ENCODE assay signal across 1 cellular context in genomic region chr12:85550924-85551323, GRCh38.
TF ChIP-seq lines count a peak whose summit lies in the region.

No MANE protein-coding gene starts in this region.

TF ChIP-seq in H1, 55 proteins besides CTCF, POLR2A, EP300 and RAD21 (continued from another document):
- TF ChIP-seq E2F6 (IDR thresholded peaks at IDR 0.05) (peak; percentile 49), FOSL1 (IDR thresholded peaks at IDR 0.05; ENCODE audit: insufficient read depth, low read depth, low read length) (no peak), SUZ12 (IDR thresholded peaks at IDR 0.05; ENCODE audit: low read length) (no peak), SIX5 (IDR thresholded peaks at IDR 0.05; ENCODE audit: low read depth, low read length) (no peak), ATF3 (IDR thresholded peaks at IDR 0.05; ENCODE audit: insufficient read depth, low read depth, low read length) (no peak), KDM1A (IDR thresholded peaks at IDR 0.05; ENCODE audit: borderline replicate concordance, low read length) (no peak), ASH2L (IDR thresholded peaks at IDR 0.05; ENCODE audit: low read length) (no peak), CHD1 (IDR thresholded peaks at IDR 0.05; ENCODE audit: low read depth, low read length) (no peak), TAF7 (optimal IDR thresholded peaks at IDR 0.05; ENCODE audit: borderline replicate concordance, low read depth, low read length) (no peak)
- TF ChIP-seq, protein P1, sequence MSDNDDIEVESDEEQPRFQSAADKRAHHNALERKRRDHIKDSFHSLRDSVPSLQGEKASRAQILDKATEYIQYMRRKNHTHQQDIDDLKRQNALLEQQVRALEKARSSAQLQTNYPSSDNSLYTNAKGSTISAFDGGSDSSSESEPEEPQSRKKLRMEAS (IDR thresholded peaks at IDR 0.05) = 0 out of 2 replicates have a peak, but pooled peaks have one; percentile 25
- TF ChIP-seq, protein P2, sequence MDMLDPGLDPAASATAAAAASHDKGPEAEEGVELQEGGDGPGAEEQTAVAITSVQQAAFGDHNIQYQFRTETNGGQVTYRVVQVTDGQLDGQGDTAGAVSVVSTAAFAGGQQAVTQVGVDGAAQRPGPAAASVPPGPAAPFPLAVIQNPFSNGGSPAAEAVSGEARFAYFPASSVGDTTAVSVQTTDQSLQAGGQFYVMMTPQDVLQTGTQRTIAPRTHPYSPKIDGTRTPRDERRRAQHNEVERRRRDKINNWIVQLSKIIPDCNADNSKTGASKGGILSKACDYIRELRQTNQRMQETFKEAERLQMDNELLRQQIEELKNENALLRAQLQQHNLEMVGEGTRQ (IDR thresholded peaks at IDR 0.05; ENCODE audit: low read length) = no peak
